10 cellular contexts compared by ENCODE assay signal in the genomic region with DNA sequence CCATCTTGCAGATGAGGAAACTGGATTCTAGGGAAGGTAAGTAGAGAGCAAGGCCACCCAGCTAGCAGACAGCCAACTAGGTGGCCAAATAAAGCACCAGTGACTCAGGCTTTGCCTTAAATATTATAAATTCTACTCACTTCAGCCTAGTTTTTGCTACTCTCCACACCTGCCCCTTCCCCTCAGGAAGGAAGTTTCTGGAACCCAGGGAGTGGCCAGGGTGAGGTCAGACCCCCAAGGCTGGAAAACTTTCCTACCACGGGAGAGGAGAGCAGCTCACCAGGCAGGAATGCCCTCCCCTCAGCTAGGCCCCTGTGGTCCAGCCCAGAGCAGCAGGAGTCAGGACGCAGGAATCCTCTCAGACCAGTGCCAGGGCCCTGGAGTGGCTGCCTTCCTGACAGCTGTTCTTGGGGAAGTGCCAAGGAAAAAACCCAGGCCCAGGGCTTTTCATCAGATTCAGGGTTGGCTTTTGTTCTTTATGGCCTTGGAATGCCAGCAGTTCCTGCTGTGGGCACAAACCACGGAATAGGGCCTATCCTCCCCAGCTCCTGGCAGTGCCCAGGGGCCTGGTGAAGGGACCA. TPM values are rescaled to one million over a fixed set of nuclear protein-coding genes. Genes with fewer than 3 reads are reported as not detected.
DNase-seq lines count a peak whose midpoint lies in the region; ATAC-seq, FAIRE-seq and TF ChIP-seq lines count a peak whose summit lies in the region.
"Had no signal": no experiment of that assay in that cellular context is flagged by ENCODE, and none has a peak within 500 bp of the region (broad histone marks: within the 10 kb centered on the region; RNA-seq: fewer than 3 reads in every experiment).

No MANE protein-coding gene starts in this region.

- H3K36me3 ChIP-seq in kidney (ENCODE audit: control insufficient read depth in 1 of 2, insufficient read depth in 2 of 2, low read length in 2 of 2) (no peaks in the 10 kb centered on the region), stomach (no peaks in the 10 kb centered on the region), endodermal cell (ENCODE audit: control insufficient read depth, insufficient read depth, low read length) (no peaks in the 10 kb centered on the region)

- no peak for TF ChIP-seq POLR2A in stomach (IDR thresholded peaks at IDR 0.05)

- TF ChIP-seq EP300 in stomach (IDR thresholded peaks at IDR 0.05), result no peak

- no peak for FAIRE-seq in kidney (lab: Jason Lieb, UNC)

- H3K27me3 Mint-ChIP-seq in endodermal cell (ENCODE audit: insufficient read depth), result peaks cover 88% of the 10 kb centered on the region

- H3K27ac Mint-ChIP-seq in endodermal cell, result no peak overlapping the region

- intact Hi-C loops in kidney (cut with DNase I) (no loop called here), stomach (cut with DNase I; ENCODE audit: low total_unique reads) (no loop called here)

- H3K36me3 Mint-ChIP-seq in endodermal cell (ENCODE audit: low read depth), result no peaks in the 10 kb centered on the region

- 16 to 28% (median 21%) methylated on average over 2 to 3 of the region's 3 CpGs for WGBS in stomach, 5 donors
- WGBS in endodermal cell (ENCODE audit: insufficient coverage in 1 of 2, insufficient read length in 1 of 2), 2 experiments, result 62 to 80% methylated on average over 2 to 3 of the region's 3 CpGs

- ATAC-seq in GM18498 (IDR thresholded peaks at IDR 0.05; ENCODE audit: unreplicated experiment) (no peak), HG02588 (IDR thresholded peaks at IDR 0.05; ENCODE audit: unreplicated experiment) (no peak)

- H3K4me3 ChIP-seq in HFF-Myc (replicated peaks; ENCODE audit: low read depth, low read length), result no peak overlapping the region
- no peak overlapping the region for H3K4me3 ChIP-seq in astrocyte of the spinal cord (ENCODE audit: low read depth, low read length)
- no peak overlapping the region for H3K4me3 ChIP-seq in kidney (ENCODE audit: low read length in 2 of 2)
- H3K4me3 ChIP-seq in stomach, result no peak overlapping the region
- H3K4me3 ChIP-seq in endodermal cell (ENCODE audit: low read length), result no peak overlapping the region

- in situ Hi-C loops in astrocyte of the spinal cord (cut with HindIII; ENCODE audit: low sequenced_read_pairs), result no loop called here

- peaks cover 3% of the 10 kb centered on the region for H3K4me1 Mint-ChIP-seq in endodermal cell

- H3K27ac ChIP-seq in kidney (ENCODE audit: low read depth in 2 of 2, low read length in 2 of 2) (peak overlapping the region; percentile 89 to 90), stomach (peak overlapping the region; percentile 84 to 93 (median 89)), endodermal cell (ENCODE audit: low read depth, low read length) (no peak overlapping the region)

- TF ChIP-seq CTCF in HFF-Myc (IDR thresholded peaks at IDR 0.05; ENCODE audit: low read depth, low read length, missing control alignments) (no peak), astrocyte of the spinal cord (IDR thresholded peaks at IDR 0.05; ENCODE audit: low read depth, low read length) (no peak), kidney (IDR thresholded peaks at IDR 0.05; ENCODE audit: borderline replicate concordance, extremely low read depth, insufficient read depth) (no peak), stomach (IDR thresholded peaks at IDR 0.05) (no peak), endodermal cell (conservative IDR thresholded peaks at IDR 0.05) (no peak)

- peaks cover 35 to 37% of the 10 kb centered on the region in 2 donors for H3K4me1 ChIP-seq in kidney (ENCODE audit: control insufficient read depth in 1 of 2, insufficient read depth in 1 of 2, low read depth in 1 of 2, low read length in 2 of 2)
- H3K4me1 ChIP-seq in stomach, result peaks cover 19 to 49% (median 30%) of the 10 kb centered on the region in 4 donors
- no peaks in the 10 kb centered on the region for H3K4me1 ChIP-seq in endodermal cell (ENCODE audit: control insufficient read depth, insufficient read depth, low read length)

- H3K9me3 Mint-ChIP-seq in endodermal cell, result no peaks in the 10 kb centered on the region

- H3K4me3 Mint-ChIP-seq in endodermal cell, result no peak overlapping the region

- DNase-seq in HFF-Myc (ENCODE audit: extremely low read depth, low read depth) (peak; percentile 24), astrocyte of the spinal cord (ENCODE audit: low read depth, low spot score) (peak; percentile 96), kidney (peak; percentile 95), stomach (peak; percentile 83), endodermal cell (no peak)
- DNase-seq in activated CD4-positive, alpha-beta T cell treated with anti-CD3 and anti-CD28 coated beads, Interleukin-2, amount 50 U/mL, for 48 hours, result no peak
- DNase-seq: activated naive CD4-positive, alpha-beta T cell treated with anti-CD3 and anti-CD28 coated beads, Interleukin-2, amount 50 U/mL, for 16 hours had no signal

- H3K9me3 ChIP-seq in kidney (ENCODE audit: control insufficient read depth in 1 of 2, low read length in 2 of 2), result no peaks in the 10 kb centered on the region
- no peaks in the 10 kb centered on the region for H3K9me3 ChIP-seq in stomach
- no peaks in the 10 kb centered on the region for H3K9me3 ChIP-seq in endodermal cell (ENCODE audit: control insufficient read depth, low read length)

- H3K27me3 ChIP-seq in stomach (peaks cover 0 to 11% (median 2%) of the 10 kb centered on the region in 3 donors), endodermal cell (ENCODE audit: control insufficient read depth, insufficient read depth, low read length, poor library complexity, severe bottlenecking) (peaks cover 76% of the 10 kb centered on the region)

- H3K9ac ChIP-seq in kidney (ENCODE audit: low read length in 2 of 2) (peak overlapping the region in 1 of 2 donors; percentile 17), endodermal cell (ENCODE audit: extremely low read depth, low read length, poor library complexity, severe bottlenecking) (no peak overlapping the region)

RNA-seq across cellular contexts. Expression of a gene that starts 5.1 kb away (rescaled TPM):
- total RNA-seq in kidney (607 TPM), stomach (1 to 10 TPM in 2 of 5 donors, not detected in 3; 4.0 to 6.5 TPM), endodermal cell (under 1 TPM; 0.09 to 0.11 TPM)
- polyA plus RNA-seq in kidney (ENCODE audit: insufficient read depth, low read depth, low replicate concordance) (199 TPM), stomach (1 to 10 TPM in 1 of 3 donors, under 1 TPM in 2; 0.28 to 1.1 (median 0.50) TPM)
- polyA plus RNA-seq in endodermal cell (2013, experiment 1 of 2), result 5.7 TPM
- 6.3 TPM for polyA plus RNA-seq in endodermal cell (2013, experiment 2 of 2)
- total RNA-seq: skeletal muscle tissue had no signal

Comparison
In these comparisons a context has a peak if more than half of its experiments do, and no peak if none do; other contexts are left out.
1. DNase-seq: peak in HFF-Myc (single experiment), astrocyte of the spinal cord (single experiment), kidney (single experiment) and stomach (single experiment); none in endodermal cell (single experiment) and activated CD4-positive, alpha-beta T cell treated with anti-CD3 and anti-CD28 coated beads, Interleukin-2, amount 50 U/mL, for 48 hours (0 of 2).
2. RNA of a gene that starts 5.1 kb away (total RNA-seq): 607 TPM in kidney (single experiment); 0.09 to 0.11 TPM in endodermal cell and 4.0 to 6.5 TPM in stomach; every median in the first group is over 10 times any median in the second.